ENCODE assay signal across 10 cellular contexts in genomic region chr10:54402576-54402975, GRCh38.
DNase-seq lines count a peak whose midpoint lies in the region; ATAC-seq, FAIRE-seq and TF ChIP-seq lines count a peak whose summit lies in the region.
"Had no signal": no experiment of that assay in that cellular context is flagged by ENCODE, and none has a peak within 500 bp of the region (broad histone marks: within the 10 kb centered on the region; RNA-seq: fewer than 3 reads in every experiment).

No MANE protein-coding gene starts in this region.

- TF ChIP-seq CTCF in SK-N-SH (IDR thresholded peaks at IDR 0.05) (peak; percentile 61), smooth muscle cell (IDR thresholded peaks at IDR 0.05; ENCODE audit: borderline replicate concordance, insufficient read depth, poor library complexity, severe bottlenecking) (peak; percentile 76)

- H3K4me1 ChIP-seq in SK-N-SH (ENCODE audit: control insufficient read depth in 1 of 2, insufficient read depth in 2 of 2, low read depth in 1 of 2, low read length in 1 of 2) (no peaks in the 10 kb centered on the region), smooth muscle cell (ENCODE audit: low read depth) (no peaks in the 10 kb centered on the region)

- H4K20me1 ChIP-seq in SK-N-SH (ENCODE audit: insufficient read depth) (no peaks in the 10 kb centered on the region), smooth muscle cell (ENCODE audit: low read depth) (no peaks in the 10 kb centered on the region)

- no peak overlapping the region for H3K4me2 ChIP-seq in SK-N-SH
- H3K4me2 ChIP-seq in smooth muscle cell, result no peak overlapping the region

- no peaks in the 10 kb centered on the region for H3K9me2 ChIP-seq in SK-N-SH

- H3K9ac ChIP-seq in SK-N-SH, result no peak overlapping the region
- no peak overlapping the region for H3K9ac ChIP-seq in smooth muscle cell (ENCODE audit: low read depth)

- POLR2A ChIA-PET in SK-N-SH (lab: Yijun Ruan, JAX), result no interaction called here

- H3K79me2 ChIP-seq in SK-N-SH (ENCODE audit: insufficient read depth) (no peaks in the 10 kb centered on the region), smooth muscle cell (ENCODE audit: low read depth) (no peaks in the 10 kb centered on the region)

- TF ChIP-seq EP300 in SK-N-SH (IDR thresholded peaks at IDR 0.05; ENCODE audit: borderline replicate concordance in 1 of 2, low read depth in 1 of 2, low read length in 1 of 2), result no peak

- CTCF ChIA-PET in SK-N-SH (lab: Yijun Ruan, JAX), result interaction anchor here (0.6 to 3.0 kb wide), 19 partner anchors 10 to 1513 kb away, joined by 3 to 11 read pairs (median 3); no protein-coding TSS in a partner anchor

- WGBS in SK-N-SH (ENCODE audit: low lambda C conversion rate), result 76% methylated on average over 1 of the region's 1 CpG
- WGBS in smooth muscle cell (ENCODE audit: low lambda C conversion rate), result 74% methylated on average over 1 of the region's 1 CpG

- peak; percentile 43 for FAIRE-seq in frontal cortex (lab: Jason Lieb, UNC)
- FAIRE-seq: keratinocyte had no signal

- H3K9me3 ChIP-seq in SK-N-SH (no peaks in the 10 kb centered on the region), smooth muscle cell (replicated peaks; ENCODE audit: low read depth) (no peaks in the 10 kb centered on the region)

- H3K36me3 ChIP-seq in SK-N-SH (replicated peaks in 1 of 2; ENCODE audit: control insufficient read depth in 1 of 2, insufficient read depth in 2 of 2, low read length in 1 of 2) (no peaks in the 10 kb centered on the region), smooth muscle cell (ENCODE audit: low read depth) (no peaks in the 10 kb centered on the region)

- H3K27me3 ChIP-seq in SK-N-SH (ENCODE audit: insufficient read depth) (no peaks in the 10 kb centered on the region), smooth muscle cell (ENCODE audit: low read depth) (no peaks in the 10 kb centered on the region)

- H3K4me3 ChIP-seq in SK-N-SH (ENCODE audit: low read depth in 2 of 2, low read length in 1 of 2), result no peak overlapping the region
- no peak overlapping the region for H3K4me3 ChIP-seq in smooth muscle cell

- H3K27ac ChIP-seq in SK-N-SH (ENCODE audit: low read depth in 2 of 2, low read length in 1 of 2), result no peak overlapping the region
- no peak overlapping the region for H3K27ac ChIP-seq in smooth muscle cell (ENCODE audit: low read depth)

- no peak for ATAC-seq in SK-N-SH treated with all-trans-retinoic acid at 6 μM for 48 hours
- no peak for ATAC-seq in HG03521 (IDR thresholded peaks at IDR 0.05; ENCODE audit: unreplicated experiment)

- H3F3A ChIP-seq in SK-N-SH (replicated peaks; ENCODE audit: insufficient read depth) (no peaks in the 10 kb centered on the region), smooth muscle cell (ENCODE audit: low read depth) (no peaks in the 10 kb centered on the region)

- DNase-seq in SK-N-SH (peak; percentile 1), RKO (ENCODE audit: low spot score) (peak; percentile 56), frontal cortex (ENCODE audit: low spot score in 2 of 2) (no peak), smooth muscle cell (lab: John Stamatoyannopoulos, UW; ENCODE audit: unreplicated experiment) (no peak), NCI-H446 treated with DMSO at 0.1 percent for 48 hours (lab: John Stamatoyannopoulos, UW) (no peak)
- no peak for DNase-seq in activated naive CD4-positive, alpha-beta T cell treated with Interleukin-2 at 50 U/mL for 16 hours
- DNase-seq: NCI-H526 treated with DMSO at 0.1 percent for 48 hours had no signal

- H2AFZ ChIP-seq in SK-N-SH (ENCODE audit: low read depth) (no peak overlapping the region), smooth muscle cell (ENCODE audit: low read depth) (no peak overlapping the region)

- peak; percentile 72 for TF ChIP-seq RAD21 in SK-N-SH (IDR thresholded peaks at IDR 0.05; ENCODE audit: low read length)

TF ChIP-seq in SK-N-SH, 30 proteins besides CTCF, POLR2A, EP300 and RAD21:
- TF ChIP-seq TAF1 (IDR thresholded peaks at IDR 0.05; ENCODE audit: borderline replicate concordance, low read depth, low read length) (no peak), USF2 (IDR thresholded peaks at IDR 0.05; ENCODE audit: borderline replicate concordance, low read depth, low read length) (no peak), MEF2A (IDR thresholded peaks at IDR 0.05; ENCODE audit: borderline replicate concordance, low read depth) (no peak), SMC3 (IDR thresholded peaks at IDR 0.05; ENCODE audit: low read depth, low read length) (peak; percentile 53)

TF ChIP-seq in SK-N-SH treated with all-trans-retinoic acid at 6 μM for 48 hours, 23 proteins besides CTCF, POLR2A, EP300 and RAD21:
- no peak for TF ChIP-seq PPARA (CRISPR knock-in tag; IDR thresholded peaks at IDR 0.05; ENCODE audit: borderline replicate concordance)
- no peak for TF ChIP-seq ZFP30 (CRISPR knock-in tag; IDR thresholded peaks at IDR 0.05)
- no peak for TF ChIP-seq TOX (CRISPR knock-in tag; IDR thresholded peaks at IDR 0.05; ENCODE audit: borderline replicate concordance)
- TF ChIP-seq OSR1 (CRISPR knock-in tag; IDR thresholded peaks at IDR 0.05), result no peak

Comparison
In these comparisons a context has a peak if more than half of its experiments do, and no peak if none do; other contexts are left out.
1. DNase-seq: peak in SK-N-SH (single experiment) and RKO (single experiment); none in frontal cortex (0 of 2), smooth muscle cell (single experiment), activated naive CD4-positive, alpha-beta T cell treated with Interleukin-2 at 50 U/mL for 16 hours (single experiment) and NCI-H446 treated with DMSO at 0.1 percent for 48 hours (single experiment).